Comparison of ENCODE assay signal across 16 cellular contexts in genomic region chr3:32347286-32348125, GRCh38. TPM values are rescaled to one million over a fixed set of nuclear protein-coding genes. Genes with fewer than 3 reads are reported as not detected.
DNase-seq lines count a peak whose midpoint lies in the region; TF ChIP-seq lines count a peak whose summit lies in the region.
"Had no signal": no experiment of that assay in that cellular context is flagged by ENCODE, and none has a peak within 500 bp of the region (broad histone marks: within the 10 kb centered on the region; RNA-seq: fewer than 3 reads in every experiment).

No MANE protein-coding gene starts in this region.

- intact Hi-C loops in esophagus muscularis mucosa (cut with DNase I), result no loop called here

- in situ Hi-C loops in ACHN (cut with HindIII; ENCODE audit: low pct_ligation_motif_present, low pct_unique_long_range_greater_than_20kb, low sequenced_read_pairs), result no loop called here

- H3K27ac Mint-ChIP-seq in activated naive CD8-positive, alpha-beta T cell, result peak overlapping the region; percentile 1
- no peak overlapping the region for H3K27ac Mint-ChIP-seq in activated naive CD8-positive, alpha-beta T cell treated with anti-CD3 and anti-CD28 coated beads for 36 hours
- peak overlapping the region in 1 of 8 donors; percentile 76 for H3K27ac Mint-ChIP-seq in CD8-positive, alpha-beta memory T cell
- H3K27ac Mint-ChIP-seq: T-helper 1 cell treated with Interleukin-12 subunit alpha and Interleukin-12 subunit beta and Interleukin-4 antibody, amounts not matched to agents 30 μg/mL and 1 μg/mL, for 36 hours had no signal

- H3K27ac ChIP-seq in cardiac muscle cell (peak overlapping the region; percentile 74), esophagus muscularis mucosa (replicated peaks in 1 of 4) (peak overlapping the region in 1 of 4 donors; percentile 26)
- H3K27ac ChIP-seq in CD8-positive, alpha-beta memory T cell (ENCODE audit: low read depth, low read length), result no peak overlapping the region
- H3K27ac ChIP-seq: Peyer's patch had no signal

- 71% methylated on average over 12 of the region's 12 CpGs for WGBS in esophagus muscularis mucosa

- peaks cover 11% of the 10 kb centered on the region for H3K4me1 Mint-ChIP-seq in activated naive CD8-positive, alpha-beta T cell (ENCODE audit: low read depth)
- peaks cover 17% of the 10 kb centered on the region for H3K4me1 Mint-ChIP-seq in activated naive CD8-positive, alpha-beta T cell treated with anti-CD3 and anti-CD28 coated beads for 36 hours
- H3K4me1 Mint-ChIP-seq in CD8-positive, alpha-beta memory T cell, result no peaks in the 10 kb centered on the region

- H3K4me3 ChIP-seq in cardiac muscle cell, result no peak overlapping the region
- no peak overlapping the region for H3K4me3 ChIP-seq in esophagus muscularis mucosa
- H3K4me3 ChIP-seq in CD8-positive, alpha-beta memory T cell (ENCODE audit: low read length), result no peak overlapping the region
- H3K4me3 ChIP-seq: Peyer's patch had no signal

- H3K4me3 Mint-ChIP-seq in activated naive CD8-positive, alpha-beta T cell, result no peak overlapping the region
- H3K4me3 Mint-ChIP-seq in activated naive CD8-positive, alpha-beta T cell treated with anti-CD3 and anti-CD28 coated beads for 36 hours, result no peak overlapping the region
- H3K4me3 Mint-ChIP-seq in CD8-positive, alpha-beta memory T cell, result no peak overlapping the region
- H3K4me3 Mint-ChIP-seq: T-helper 1 cell treated with Interleukin-12 subunit alpha and Interleukin-12 subunit beta and Interleukin-4 antibody, amounts not matched to agents 30 μg/mL and 1 μg/mL, for 36 hours had no signal

- no peaks in the 10 kb centered on the region for H3K36me3 ChIP-seq in cardiac muscle cell
- H3K36me3 ChIP-seq in esophagus muscularis mucosa, result no peaks in the 10 kb centered on the region
- no peaks in the 10 kb centered on the region for H3K36me3 ChIP-seq in CD8-positive, alpha-beta memory T cell (ENCODE audit: insufficient read depth, low read length)
- H3K36me3 ChIP-seq: Peyer's patch had no signal

- TF ChIP-seq CTCF in cardiac muscle cell (IDR thresholded peaks at IDR 0.05; ENCODE audit: low read depth, low read length) (no peak), esophagus muscularis mucosa (IDR thresholded peaks at IDR 0.05) (no peak)

- DNase-seq in activated naive CD8-positive, alpha-beta T cell treated with anti-CD3 and anti-CD28 coated beads for 36 hours, result no peak
- DNase-seq in cardiac muscle cell (ENCODE audit: low read depth in 1 of 2, low spot score in 1 of 2) (peak; percentile 41 to 78), myocyte (ENCODE audit: low read depth) (peak; percentile 6), NCI-H2029 treated with DMSO at 0.1 percent for 48 hours (lab: John Stamatoyannopoulos, UW) (no peak), esophagus muscularis mucosa (ENCODE audit: extremely low spot score) (no peak), ACHN (no peak)
- no peak for DNase-seq in CD8-positive, alpha-beta memory T cell
- DNase-seq: activated CD4-positive, alpha-beta T cell treated with anti-CD3 and anti-CD28 coated beads, Interleukin-2, amount 50 U/mL, for 1 hour; activated T-cell treated with anti-CD3 and anti-CD28 coated beads, Interleukin-2, amount 50 U/mL, for 48 hours; KG1; NCI-H1417; NCI-H510A; Peyer's patch had no signal

- POLR2A ChIA-PET in CD8-positive, alpha-beta memory T cell (lab: Charles Lee), result interaction anchor here (0.6 kb wide), 2 partner anchors 16 to 242 kb away, joined by 4 to 6 read pairs; no protein-coding TSS in a partner anchor

- no peaks in the 10 kb centered on the region for H3K27me3 ChIP-seq in cardiac muscle cell
- H3K27me3 ChIP-seq in esophagus muscularis mucosa, result no peaks in the 10 kb centered on the region
- H3K27me3 ChIP-seq in CD8-positive, alpha-beta memory T cell (ENCODE audit: insufficient read depth, low read length, poor library complexity, severe bottlenecking), result no peaks in the 10 kb centered on the region
- H3K27me3 ChIP-seq: Peyer's patch had no signal

- no peak for TF ChIP-seq EP300 in esophagus muscularis mucosa (IDR thresholded peaks at IDR 0.05)

- peaks cover 2% of the 10 kb centered on the region for H3K36me3 Mint-ChIP-seq in activated naive CD8-positive, alpha-beta T cell
- no peaks in the 10 kb centered on the region for H3K36me3 Mint-ChIP-seq in activated naive CD8-positive, alpha-beta T cell treated with anti-CD3 and anti-CD28 coated beads for 36 hours
- peaks cover 0 to 2% (median 0%) of the 10 kb centered on the region in 3 donors for H3K36me3 Mint-ChIP-seq in CD8-positive, alpha-beta memory T cell

- no peaks in the 10 kb centered on the region for H3K9me3 Mint-ChIP-seq in activated naive CD8-positive, alpha-beta T cell (ENCODE audit: low read depth)
- H3K9me3 Mint-ChIP-seq in activated naive CD8-positive, alpha-beta T cell treated with anti-CD3 and anti-CD28 coated beads for 36 hours, result no peaks in the 10 kb centered on the region
- no peaks in the 10 kb centered on the region for H3K9me3 Mint-ChIP-seq in CD8-positive, alpha-beta memory T cell
- H3K9me3 Mint-ChIP-seq: T-helper 1 cell treated with Interleukin-12 subunit alpha and Interleukin-12 subunit beta and Interleukin-4 antibody, amounts not matched to agents 30 μg/mL and 1 μg/mL, for 36 hours had no signal

- CTCF ChIA-PET in CD8-positive, alpha-beta memory T cell (lab: Charles Lee), result interaction anchor here (0.7 to 1.7 kb wide), 2 partner anchors 53 to 120 kb away, joined by 3 to 6 read pairs; no protein-coding TSS in a partner anchor

- TF ChIP-seq POLR2A in esophagus muscularis mucosa (IDR thresholded peaks at IDR 0.05; ENCODE audit: low read depth), result no peak

- H3K9me3 ChIP-seq in cardiac muscle cell (ENCODE audit: low read depth) (no peaks in the 10 kb centered on the region), esophagus muscularis mucosa (peaks cover 0 to 6% (median 0%) of the 10 kb centered on the region in 4 donors)
- H3K9me3 ChIP-seq in CD8-positive, alpha-beta memory T cell (ENCODE audit: low read length), result no peaks in the 10 kb centered on the region
- H3K9me3 ChIP-seq: Peyer's patch had no signal

- peaks cover 16% of the 10 kb centered on the region for H3K4me1 ChIP-seq in cardiac muscle cell (ENCODE audit: low read depth)
- no peaks in the 10 kb centered on the region for H3K4me1 ChIP-seq in esophagus muscularis mucosa
- no peaks in the 10 kb centered on the region for H3K4me1 ChIP-seq in CD8-positive, alpha-beta memory T cell (ENCODE audit: insufficient read depth, low read length)
- H3K4me1 ChIP-seq: Peyer's patch had no signal

- no peaks in the 10 kb centered on the region for H3K27me3 Mint-ChIP-seq in activated naive CD8-positive, alpha-beta T cell
- no peaks in the 10 kb centered on the region for H3K27me3 Mint-ChIP-seq in activated naive CD8-positive, alpha-beta T cell treated with anti-CD3 and anti-CD28 coated beads for 36 hours
- H3K27me3 Mint-ChIP-seq in CD8-positive, alpha-beta memory T cell, result no peaks in the 10 kb centered on the region

RNA-seq across cellular contexts. Expression of gene CMTM7, which starts 44.1 kb away (rescaled TPM):
- 10 to 100 TPM; 39.2 to 39.8 TPM for total RNA-seq in activated naive CD8-positive, alpha-beta T cell treated with anti-CD3 and anti-CD28 coated beads for 36 hours
- 15.9 and 24.2 TPM in 2 replicates for total RNA-seq in cardiac muscle cell
- polyA plus RNA-seq in cardiac muscle cell, result 42.4 and 64.1 TPM in 2 replicates
- total RNA-seq in myocyte, result 10.2 and 15.2 TPM in 2 replicates
- 6.1 TPM for polyA plus RNA-seq in myocyte (2012)
- 10 to 100 TPM in 1 of 4 donors, 1 to 10 TPM in 3; 8.2 to 10.8 (median 8.5) TPM for total RNA-seq in esophagus muscularis mucosa
- total RNA-seq in CD8-positive, alpha-beta memory T cell, result 10 to 100 TPM; 33.5 to 39.4 TPM
- 113 TPM for polyA plus RNA-seq in CD8-positive, alpha-beta memory T cell
- total RNA-seq: A673 had no signal

Comparison
In these comparisons a context has a peak if more than half of its experiments do, and no peak if none do; other contexts are left out.
1. DNase-seq: peak in cardiac muscle cell (2 of 2) and myocyte (single experiment); none in activated naive CD8-positive, alpha-beta T cell treated with anti-CD3 and anti-CD28 coated beads for 36 hours (single experiment), NCI-H2029 treated with DMSO at 0.1 percent for 48 hours (single experiment), esophagus muscularis mucosa (single experiment), CD8-positive, alpha-beta memory T cell (0 of 5) and ACHN (single experiment).